ENCODE assay signal across 11 cellular contexts in genomic region chr17:48564200-48565023, GRCh38. TPM values are rescaled to one million over a fixed set of nuclear protein-coding genes. Genes with fewer than 3 reads are reported as not detected.
DNase-seq lines count a peak whose midpoint lies in the region; ATAC-seq, FAIRE-seq and TF ChIP-seq lines count a peak whose summit lies in the region.
"Had no signal": no experiment of that assay in that cellular context is flagged by ENCODE, and none has a peak within 500 bp of the region (broad histone marks: within the 10 kb centered on the region; RNA-seq: fewer than 3 reads in every experiment).

No MANE protein-coding gene starts in this region.

- H3K27ac ChIP-seq in SK-N-MC (no peak overlapping the region), substantia nigra (ENCODE audit: low read depth, low read length, poor library complexity, severe bottlenecking) (no peak overlapping the region)

- H3K4me1 Mint-ChIP-seq in progenitor cell of endocrine pancreas (ENCODE audit: low read depth) = peaks cover 43% of the 10 kb centered on the region

- H3K36me3 Mint-ChIP-seq in progenitor cell of endocrine pancreas (ENCODE audit: insufficient read depth) = no peaks in the 10 kb centered on the region

- intact Hi-C loops in left cardiac atrium (cut with DNase I) = no loop called here

- peak overlapping the region; percentile 60 for H3K4me3 ChIP-seq in SK-N-MC

- H3K4me3 Mint-ChIP-seq in progenitor cell of endocrine pancreas (ENCODE audit: low read depth) = peak overlapping the region; percentile 68

- peaks cover 41% of the 10 kb centered on the region for H3K27me3 Mint-ChIP-seq in progenitor cell of endocrine pancreas

- DNase-seq in GM03348 (ENCODE audit: low spot score) (peak; percentile 56), SK-N-MC (ENCODE audit: low read depth, low spot score) (no peak), left cardiac atrium (no peak), progenitor cell of endocrine pancreas (ENCODE audit: low spot score, unreplicated experiment) (no peak), substantia nigra (lab: John Stamatoyannopoulos, UW) (no peak), NCI-H2196 treated with DMSO at 0.1 percent for 48 hours (lab: John Stamatoyannopoulos, UW; ENCODE audit: unreplicated experiment) (no peak), D721Med (ENCODE audit: insufficient read length, low spot score) (no peak), amniotic stem cell (lab: John Stamatoyannopoulos, UW) (no peak)
- DNase-seq: DMS79 treated with DMSO at 0.1 percent for 48 hours had no signal

- H3K27ac Mint-ChIP-seq in progenitor cell of endocrine pancreas = peak overlapping the region; percentile 27

- H3K9me3 ChIP-seq in SK-N-MC (ENCODE audit: low read depth, low read length) = no peaks in the 10 kb centered on the region

- no peaks in the 10 kb centered on the region for H3K9me3 Mint-ChIP-seq in progenitor cell of endocrine pancreas (ENCODE audit: low read depth)

- no peak overlapping the region for H3K9ac ChIP-seq in SK-N-MC (ENCODE audit: insufficient read length)

- ATAC-seq in left cardiac atrium = peak; percentile 70 to 71

- no peak for FAIRE-seq in D721Med (lab: Jason Lieb, UNC)

- H3K36me3 ChIP-seq in SK-N-MC (ENCODE audit: insufficient read depth, low read length) = no peaks in the 10 kb centered on the region

- no peak for TF ChIP-seq CTCF in progenitor cell of endocrine pancreas (IDR thresholded peaks at IDR 0.05; ENCODE audit: unreplicated experiment)
- no peak for TF ChIP-seq CTCF in D721Med (IDR thresholded peaks at IDR 0.05; ENCODE audit: insufficient read depth, missing control alignments)

RNA-seq across cellular contexts. Expression of gene HOXB4, which starts 13.7 kb away (rescaled TPM):
- total RNA-seq in left cardiac atrium (1 to 10 TPM in 1 of 2 donors, under 1 TPM in 1; 0.31 to 1.6 TPM), progenitor cell of endocrine pancreas (3.4 and 6.0 TPM in 2 replicates)

RNA-seq across cellular contexts. Expression of gene HOXB2, which starts 19.5 kb away (rescaled TPM):
- 1 to 10 TPM; 6.1 to 6.7 TPM for total RNA-seq in left cardiac atrium
- 15.2 and 19.8 TPM in 2 replicates for total RNA-seq in progenitor cell of endocrine pancreas

RNA-seq across cellular contexts. Expression of gene HOXB3, which starts 25.6 kb away (rescaled TPM):
- 1 to 10 TPM; 1.2 to 2.8 TPM for total RNA-seq in left cardiac atrium
- total RNA-seq in progenitor cell of endocrine pancreas = 19.4 and 32.1 TPM in 2 replicates

RNA-seq across cellular contexts. Expression of gene HOXB5, which starts 29.2 kb away (rescaled TPM):
- total RNA-seq in left cardiac atrium (under 1 TPM in 1 of 2 donors, not detected in 1; 0.41 TPM), progenitor cell of endocrine pancreas (2.1 and 5.6 TPM in 2 replicates)

RNA-seq across cellular contexts. Expression of gene HOXB1, which starts 33.6 kb away (rescaled TPM):
- total RNA-seq in left cardiac atrium = not detected
- 0.96 and 2.2 TPM in 2 replicates for total RNA-seq in progenitor cell of endocrine pancreas
- total RNA-seq: LHCN-M2, RPMI7951 had no signal
